10 cellular contexts compared by ENCODE assay signal in genomic region chr10:77586719-77587423, GRCh38. TPM values are rescaled to one million over a fixed set of nuclear protein-coding genes. Genes with fewer than 3 reads are reported as not detected.
DNase-seq lines count a peak whose midpoint lies in the region; ATAC-seq and TF ChIP-seq lines count a peak whose summit lies in the region.
"Had no signal": no experiment of that assay in that cellular context is flagged by ENCODE, and none has a peak within 500 bp of the region (broad histone marks: within the 10 kb centered on the region; RNA-seq: fewer than 3 reads in every experiment).

No MANE protein-coding gene starts in this region.

- peaks cover 11% of the 10 kb centered on the region for H3F3A ChIP-seq in PC-3 (ENCODE audit: low read length, unreplicated experiment)

- H3K9me2 ChIP-seq in PC-3 (replicated peaks; ENCODE audit: low read length): no peaks in the 10 kb centered on the region; the same call in 1 of the 2 replicates

- intact Hi-C loops in PC-3 (cut with micrococcal nuclease) (no loop called here), sciatic nerve (cut with DNase I) (no loop called here)

- no peak; the same call in 1 of the 2 replicates for ATAC-seq in PC-3
- peak; percentile 87 for ATAC-seq in sciatic nerve
- no peak for ATAC-seq in HG03442 (IDR thresholded peaks at IDR 0.05; ENCODE audit: unreplicated experiment)
- no peak for ATAC-seq in activated CD8-positive, alpha-beta T cell treated with anti-CD3 and anti-CD28 coated beads, Interleukin-2, amount 10 ng/mL, durations not matched to agents 7 days and 5 days
- ATAC-seq: naive thymus-derived CD8-positive, alpha-beta T cell had no signal

- H3K36me3 ChIP-seq in PC-3 (ENCODE audit: low read depth, low read length): 0 out of 2 replicates have a peak, but pooled peaks cover 7% of the 10 kb centered on the region

- CTCF ChIA-PET in PC-3 (lab: Charles Lee): interaction anchor here (1.1 kb wide), 1 partner anchor 54 kb away, joined by 4 read pairs; no protein-coding TSS in a partner anchor
- CTCF ChIA-PET in activated CD8-positive, alpha-beta T cell treated with anti-CD3 and anti-CD28 coated beads, Interleukin-2, amount 10 ng/mL, durations not matched to agents 7 days and 5 days (lab: Charles Lee): no interaction called here

- BruUV-seq in PC-3 (replicated peaks; lab: Mats Ljungman, UMichigan): no TSS peak

- H3K4me3 Mint-ChIP-seq in activated CD8-positive, alpha-beta T cell treated with anti-CD3 and anti-CD28 coated beads, Interleukin-2, amount 10 ng/mL, durations not matched to agents 7 days and 5 days: no peak overlapping the region
- H3K4me3 Mint-ChIP-seq: naive thymus-derived CD8-positive, alpha-beta T cell had no signal

- POLR2A ChIA-PET in PC-3 (lab: Charles Lee; ENCODE audit: unreplicated experiment): interaction anchor here (0.7 kb wide), 1 partner anchor 54 kb away, joined by 4 read pairs; no protein-coding TSS in a partner anchor
- POLR2A ChIA-PET in activated CD8-positive, alpha-beta T cell treated with anti-CD3 and anti-CD28 coated beads, Interleukin-2, amount 10 ng/mL, durations not matched to agents 7 days and 5 days (lab: Charles Lee): no interaction called here

- peak; percentile 86 for DNase-seq in ELR (ENCODE audit: low read depth)
- DNase-seq in PC-3: peak; percentile 94
- DNase-seq in fibroblast of gingiva (ENCODE audit: low read depth): peak; percentile 95
- no peak for DNase-seq in sciatic nerve (ENCODE audit: low spot score)
- DNase-seq in COR-L47 (lab: John Stamatoyannopoulos, UW): no peak
- no peak for DNase-seq in activated naive CD4-positive, alpha-beta T cell treated with Interleukin-2 at 50 U/mL for 16 hours
- DNase-seq in activated CD8-positive, alpha-beta T cell treated with anti-CD3 and anti-CD28 coated beads, Interleukin-2, amount 10 ng/mL, durations not matched to agents 7 days and 5 days: no peak
- DNase-seq: DMS53; naive thymus-derived CD8-positive, alpha-beta T cell had no signal

- no peak overlapping the region for H3K4me3 ChIP-seq in PC-3 (ENCODE audit: low read length)

- TF ChIP-seq CTCF in PC-3 (conservative IDR thresholded peaks at IDR 0.05; ENCODE audit: low read depth, low read length): peak; percentile 47

- H3K36me3 Mint-ChIP-seq in activated CD8-positive, alpha-beta T cell treated with anti-CD3 and anti-CD28 coated beads, Interleukin-2, amount 10 ng/mL, durations not matched to agents 7 days and 5 days (ENCODE audit: low read depth): no peaks in the 10 kb centered on the region
- H3K36me3 Mint-ChIP-seq: naive thymus-derived CD8-positive, alpha-beta T cell had no signal

- H2AFZ ChIP-seq in PC-3 (ENCODE audit: low read length): peak overlapping the region; percentile 5; the same call in 1 of the 2 replicates

- H3K9ac ChIP-seq in PC-3 (ENCODE audit: low read length): peak overlapping the region; percentile 4; the same call in 1 of the 2 replicates

- H3K4me2 ChIP-seq in PC-3 (ENCODE audit: low read length): peak overlapping the region; percentile 23

- no peak overlapping the region for H3K27ac Mint-ChIP-seq in activated CD8-positive, alpha-beta T cell treated with anti-CD3 and anti-CD28 coated beads, Interleukin-2, amount 10 ng/mL, durations not matched to agents 7 days and 5 days
- H3K27ac Mint-ChIP-seq: naive thymus-derived CD8-positive, alpha-beta T cell had no signal

- no peaks in the 10 kb centered on the region for H4K20me1 ChIP-seq in PC-3 (ENCODE audit: low read length)

- no peaks in the 10 kb centered on the region for H3K9me3 ChIP-seq in PC-3 (ENCODE audit: low read length)

- peaks cover 8% of the 10 kb centered on the region for H3K27me3 Mint-ChIP-seq in activated CD8-positive, alpha-beta T cell treated with anti-CD3 and anti-CD28 coated beads, Interleukin-2, amount 10 ng/mL, durations not matched to agents 7 days and 5 days (ENCODE audit: low read depth)

- no peaks in the 10 kb centered on the region for H3K27me3 ChIP-seq in PC-3 (ENCODE audit: low read length)

- H3K4me1 Mint-ChIP-seq in activated CD8-positive, alpha-beta T cell treated with anti-CD3 and anti-CD28 coated beads, Interleukin-2, amount 10 ng/mL, durations not matched to agents 7 days and 5 days (ENCODE audit: low read depth): peaks cover 26% of the 10 kb centered on the region
- H3K4me1 Mint-ChIP-seq: naive thymus-derived CD8-positive, alpha-beta T cell had no signal

- no peaks in the 10 kb centered on the region for H3K9me3 Mint-ChIP-seq in activated CD8-positive, alpha-beta T cell treated with anti-CD3 and anti-CD28 coated beads, Interleukin-2, amount 10 ng/mL, durations not matched to agents 7 days and 5 days (ENCODE audit: insufficient read depth)
- H3K9me3 Mint-ChIP-seq: naive thymus-derived CD8-positive, alpha-beta T cell had no signal

- peaks cover 63% of the 10 kb centered on the region for H3K79me2 ChIP-seq in PC-3 (ENCODE audit: low read length)

- peaks cover 73% of the 10 kb centered on the region for H3K4me1 ChIP-seq in PC-3 (ENCODE audit: insufficient read depth, low read length)

- H3K27ac ChIP-seq in PC-3 (ENCODE audit: low read length): peak overlapping the region; percentile 55

RNA-seq across cellular contexts. Expression of gene KCNMA1, which starts 50.7 kb away (rescaled TPM):
- total RNA-seq in PC-3 (2014; rRNA removed) (143 and 193 TPM in 2 replicates), sciatic nerve (10.7 TPM)
- total RNA-seq in activated CD8-positive, alpha-beta T cell treated with anti-CD3 and anti-CD28 coated beads, Interleukin-2, amount 10 ng/mL, durations not matched to agents 7 days and 5 days: under 1 TPM; 0.16 TPM
- total RNA-seq: naive thymus-derived CD8-positive, alpha-beta T cell had no signal

Comparison
In these comparisons a context has a peak if more than half of its experiments do, and no peak if none do; other contexts are left out.
1. DNase-seq: peak in ELR (single experiment), PC-3 (single experiment) and fibroblast of gingiva (single experiment); none in sciatic nerve (single experiment), COR-L47 (single experiment), activated naive CD4-positive, alpha-beta T cell treated with Interleukin-2 at 50 U/mL for 16 hours (single experiment) and activated CD8-positive, alpha-beta T cell treated with anti-CD3 and anti-CD28 coated beads, Interleukin-2, amount 10 ng/mL, durations not matched to agents 7 days and 5 days (single experiment).
2. RNA of gene KCNMA1, which starts 50.7 kb away (total RNA-seq): 143 to 193 TPM in PC-3; 10.7 TPM in sciatic nerve (single experiment) and 0.16 TPM in activated CD8-positive, alpha-beta T cell treated with anti-CD3 and anti-CD28 coated beads, Interleukin-2, amount 10 ng/mL, durations not matched to agents 7 days and 5 days; every median in the first group is over 10 times any median in the second.